In the genomic region with DNA sequence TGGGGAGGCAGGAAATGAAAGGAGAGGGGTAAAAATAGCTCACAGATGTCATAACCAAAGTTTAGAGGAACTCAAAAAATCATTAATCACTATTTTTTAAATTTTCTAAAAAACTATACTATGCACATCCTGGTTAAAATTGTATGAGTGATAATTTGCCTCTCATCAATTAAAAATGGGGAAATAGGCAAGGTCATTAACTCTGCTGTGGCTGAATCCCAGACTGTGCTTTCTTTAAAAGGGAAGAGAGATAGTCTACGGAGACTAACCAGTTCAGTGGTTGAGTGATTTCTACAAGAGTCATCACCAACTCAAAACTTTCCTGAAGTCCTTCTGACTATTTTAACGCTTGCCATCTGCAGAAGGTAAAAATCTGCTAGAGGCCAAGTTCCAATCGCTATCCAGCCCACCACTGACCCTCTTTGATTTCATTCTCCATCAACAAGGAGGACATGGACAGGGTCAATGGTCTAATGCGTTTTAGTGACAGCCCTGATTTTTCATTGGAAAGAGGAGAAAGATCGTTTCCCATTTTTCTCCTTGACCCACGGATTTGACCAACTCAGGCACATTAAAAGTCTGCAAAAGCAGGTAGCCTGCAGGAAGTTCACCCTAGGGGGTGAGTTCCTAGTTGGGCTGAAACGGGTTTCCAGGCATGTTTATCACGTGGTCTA, we compare ENCODE assay signal across 8 cellular contexts. TPM values are rescaled to one million over a fixed set of nuclear protein-coding genes. Genes with fewer than 3 reads are reported as not detected.
DNase-seq lines count a peak whose midpoint lies in the region; ATAC-seq and TF ChIP-seq lines count a peak whose summit lies in the region.

No MANE protein-coding gene starts in this region.

- peak overlapping the region; percentile 87 for H3K4me3 Mint-ChIP-seq in endothelial cell (ENCODE audit: unreplicated experiment)
- H3K4me3 Mint-ChIP-seq in nephron: peak overlapping the region; percentile 76 to 85 (median 77)

- ATAC-seq in Right ventricle myocardium inferior (peak; percentile 11), HG02938 (IDR thresholded peaks at IDR 0.05; ENCODE audit: unreplicated experiment) (peak; percentile 20)

- H3K27me3 Mint-ChIP-seq in endothelial cell (ENCODE audit: unreplicated experiment) (peaks cover 2% of the 10 kb centered on the region), nephron (ENCODE audit: low read depth) (no peaks in the 10 kb centered on the region)

- H3K4me1 Mint-ChIP-seq in endothelial cell (ENCODE audit: unreplicated experiment) (peaks cover 7% of the 10 kb centered on the region), nephron (peaks cover 31% of the 10 kb centered on the region)

- TF ChIP-seq CTCF in endothelial cell (IDR thresholded peaks at IDR 0.05; ENCODE audit: unreplicated experiment) (no peak), nephron (IDR thresholded peaks at IDR 0.05; ENCODE audit: unreplicated experiment in 3 of 3) (no peak)

- H3K9me3 Mint-ChIP-seq in endothelial cell (ENCODE audit: unreplicated experiment) (no peaks in the 10 kb centered on the region), nephron (peaks cover 13% of the 10 kb centered on the region)

- no peak for DNase-seq in Right ventricle myocardium inferior (ENCODE audit: missing footprints)
- DNase-seq in cardiac septum (ENCODE audit: low spot score): no peak
- DNase-seq in OCI-M1 (lab: John Stamatoyannopoulos, UW): peak; percentile 36
- no peak for DNase-seq in endothelial cell (ENCODE audit: low spot score)
- DNase-seq in activated CD8-positive, alpha-beta memory T cell treated with anti-CD3 and anti-CD28 coated beads, Interleukin-2, amount 50 U/mL, for 4 hours: no peak
- no peak for DNase-seq in NCI-H1048 (lab: John Stamatoyannopoulos, UW)

- intact Hi-C loops in Right ventricle myocardium inferior (cut with DNase I) (no loop called here), cardiac septum (cut with DNase I) (loop anchor here (10.0 kb wide), 1 partner anchor 659 kb away; a partner anchor contains a TSS)

- peak overlapping the region; percentile 59 for H3K27ac Mint-ChIP-seq in endothelial cell (ENCODE audit: unreplicated experiment)
- H3K27ac Mint-ChIP-seq in nephron: peak overlapping the region; percentile 78 to 95 (median 89)

- H3K36me3 Mint-ChIP-seq in endothelial cell (ENCODE audit: low read depth, unreplicated experiment) (no peaks in the 10 kb centered on the region), nephron (ENCODE audit: low read depth) (peaks cover 14% of the 10 kb centered on the region)

RNA-seq across cellular contexts. Expression of a gene that starts 0.8 kb away (rescaled TPM):
- total RNA-seq in Right ventricle myocardium inferior: 99.2 TPM
- 62.5 TPM for total RNA-seq in cardiac septum
- total RNA-seq in endothelial cell (ENCODE audit: unreplicated experiment): 33.8 TPM
